In genomic region chr10:97109562-97109961, GRCh38 we compare ENCODE assay signal across 17 cellular contexts.
DNase-seq lines count a peak whose midpoint lies in the region; ATAC-seq lines count a peak whose summit lies in the region.
"Had no signal": no experiment of that assay in that cellular context is flagged by ENCODE, and none has a peak within 500 bp of the region (broad histone marks: within the 10 kb centered on the region; RNA-seq: fewer than 3 reads in every experiment).

No MANE protein-coding gene starts in this region.

- ATAC-seq in HG03565 (IDR thresholded peaks at IDR 0.05; ENCODE audit: unreplicated experiment) (no peak), GM18861 (IDR thresholded peaks at IDR 0.05; ENCODE audit: unreplicated experiment) (no peak)
- ATAC-seq: A549; activated naive CD4-positive, alpha-beta T cell treated with anti-CD3 and anti-CD28 coated beads, Interleukin-2, amount 50 U/mL, for 72 hours; stimulated activated naive B cell treated with anti-CD40 and anti-IgM and Interleukin-4, amounts not matched to agents 10 μg/mL and 1 μg/mL and 100 μg/mL, for 72 hours had no signal

- DNase-seq in Ammon's horn (ENCODE audit: low spot score) (peak; percentile 69), NCI-H1105 (lab: John Stamatoyannopoulos, UW) (peak; percentile 65), NCI-H2227 (lab: John Stamatoyannopoulos, UW; ENCODE audit: unreplicated experiment) (peak; percentile 15), anterior cingulate cortex (lab: John Stamatoyannopoulos, UW) (peak in 31 of 58 donors; percentile 9 to 75 (median 31)), cerebellum (ENCODE audit: low spot score) (no peak), AG20443 (ENCODE audit: low spot score) (no peak)
- DNase-seq: activated CD4-positive, alpha-beta T cell treated with anti-CD3 and anti-CD28 coated beads for 4 hours; activated T-cell treated with anti-CD3 and anti-CD28 coated beads for 4 hours; CD4-positive, alpha-beta memory T cell; effector CD8-positive, alpha-beta T cell; left ventricle myocardium inferior; SIG-M5; stimulated activated naive B cell treated with anti-CD40 and anti-IgM and Interleukin-4, amounts not matched to agents 10 μg/mL and 1 μg/mL and 100 μg/mL, for 72 hours had no signal

Comparison
In these comparisons a context has a peak if more than half of its experiments do, and no peak if none do; other contexts are left out.
1. DNase-seq: peak in Ammon's horn (single experiment), NCI-H1105 (single experiment), NCI-H2227 (single experiment) and anterior cingulate cortex (31 of 58); none in cerebellum (single experiment) and AG20443 (single experiment).